Comparison of ENCODE assay signal across 34 cellular contexts in genomic region chr19:54455786-54456422, GRCh38. TPM values are rescaled to one million over a fixed set of nuclear protein-coding genes. Genes with fewer than 3 reads are reported as not detected.
"Had no signal": no experiment of that assay in that cellular context is flagged by ENCODE, and none has a peak within 500 bp of the region (broad histone marks: within the 10 kb centered on the region; RNA-seq: fewer than 3 reads in every experiment).

No MANE protein-coding gene starts in this region.

- H3K4me3 Mint-ChIP-seq: activated naive CD8-positive, alpha-beta T cell treated with anti-CD3 and anti-CD28 coated beads, Interleukin-2, amount 10 ng/mL, durations not matched to agents 7 days and 5 days; brain; natural killer cell; stimulated activated effector memory CD8-positive, alpha-beta T cell treated with anti-CD3 and anti-CD28 coated beads, Interleukin-12 subunit alpha, Interleukin-12 subunit beta, amount 100 ng/mL, for 72 hours; stimulated activated naive CD8-positive, alpha-beta T cell treated with anti-CD3 and anti-CD28 coated beads, Interleukin-15, amount 100 ng/mL, for 72 hours; T-helper 1 cell treated with Interleukin-12 subunit alpha and Interleukin-12 subunit beta and Interleukin-4 antibody, amounts not matched to agents 30 μg/mL and 1 μg/mL, for 36 hours had no signal

- H3K27me3 Mint-ChIP-seq: activated naive CD8-positive, alpha-beta T cell treated with anti-CD3 and anti-CD28 coated beads, Interleukin-2, amount 10 ng/mL, durations not matched to agents 7 days and 5 days; brain; progenitor cell of endocrine pancreas; stimulated activated naive CD8-positive, alpha-beta T cell treated with anti-CD3 and anti-CD28 coated beads, Interleukin-15, amount 100 ng/mL, for 72 hours had no signal

- H3K4me1 ChIP-seq: foreskin keratinocyte had no signal

- H3K27me3 ChIP-seq: ascending aorta, cardiac muscle cell, esophagus muscularis mucosa, foreskin keratinocyte, heart left ventricle, left lung, neutrophil, ovary, sigmoid colon, upper lobe of right lung had no signal

- H3K9me3 ChIP-seq: ascending aorta, esophagus muscularis mucosa, heart left ventricle, left lung, lower lobe of right lung, neutrophil, ovary, sigmoid colon, upper lobe of right lung had no signal

- H3K27ac Mint-ChIP-seq: activated naive CD8-positive, alpha-beta T cell treated with anti-CD3 and anti-CD28 coated beads, Interleukin-2, amount 10 ng/mL, durations not matched to agents 7 days and 5 days; brain; natural killer cell; progenitor cell of endocrine pancreas; stimulated activated effector memory CD8-positive, alpha-beta T cell treated with anti-CD3 and anti-CD28 coated beads, Interleukin-12 subunit alpha, Interleukin-12 subunit beta, amount 100 ng/mL, for 72 hours; T-helper 1 cell treated with Interleukin-12 subunit alpha and Interleukin-12 subunit beta and Interleukin-4 antibody, amounts not matched to agents 30 μg/mL and 1 μg/mL, for 36 hours had no signal

- DNase-seq: activated CD4-positive, alpha-beta T cell treated with anti-CD3 and anti-CD28 coated beads for 48 hours; activated CD4-positive, alpha-beta T cell treated with anti-CD3 and anti-CD28 coated beads, Interleukin-2, amount 50 U/mL, for 48 hours; activated CD8-positive, alpha-beta memory T cell treated with anti-CD3 and anti-CD28 coated beads for 24 hours; activated effector memory CD4-positive, alpha-beta T cell treated with Interleukin-2 at 50 U/mL for 16 hours; activated naive CD4-positive, alpha-beta T cell treated with Interleukin-2 at 50 U/mL for 16 hours; activated naive CD8-positive, alpha-beta T cell treated with anti-CD3 and anti-CD28 coated beads, Interleukin-2, amount 10 ng/mL, durations not matched to agents 7 days and 5 days; cortex of kidney; foreskin keratinocyte; lower lobe of right lung; mesendoderm; natural killer cell; ovary; retina; sigmoid colon; small intestine; stimulated activated CD4-positive, alpha-beta T cell treated with anti-CD3 and anti-CD28 coated beads, Interleukin-4, amount 100 ng/mL, for 24 hours; stimulated activated naive CD8-positive, alpha-beta T cell treated with anti-CD3 and anti-CD28 coated beads, Interleukin-15, amount 100 ng/mL, for 72 hours; substantia nigra; T1000; upper lobe of right lung; WERI-Rb-1 had no signal

- ATAC-seq: activated CD4-positive, CD25-positive, alpha-beta regulatory T cell treated with anti-CD3 and anti-CD28 coated beads, Interleukin-2, amount 50 U/mL, for 24 hours; foreskin keratinocyte; heart left ventricle; left lung; lower lobe of right lung; stimulated activated effector memory CD8-positive, alpha-beta T cell treated with anti-CD3 and anti-CD28 coated beads, Interleukin-12 subunit alpha, Interleukin-12 subunit beta, amount 100 ng/mL, for 72 hours; stimulated activated naive CD8-positive, alpha-beta T cell treated with anti-CD3 and anti-CD28 coated beads, Interleukin-15, amount 100 ng/mL, for 72 hours; upper lobe of right lung had no signal

- H3K36me3 ChIP-seq: ovary had no signal

- H3K27ac ChIP-seq: ascending aorta, cardiac muscle cell, esophagus muscularis mucosa, foreskin keratinocyte, heart left ventricle, left lung, lower lobe of right lung, neutrophil, ovary, sigmoid colon, upper lobe of right lung, WERI-Rb-1 had no signal

- H3K4me3 ChIP-seq: ascending aorta, cardiac muscle cell, esophagus muscularis mucosa, heart left ventricle, left lung, lower lobe of right lung, ovary, sigmoid colon, upper lobe of right lung had no signal

- H3K36me3 Mint-ChIP-seq: natural killer cell had no signal

- H3K9me3 Mint-ChIP-seq: activated naive CD8-positive, alpha-beta T cell treated with anti-CD3 and anti-CD28 coated beads, Interleukin-2, amount 10 ng/mL, durations not matched to agents 7 days and 5 days; natural killer cell; stimulated activated effector memory CD8-positive, alpha-beta T cell treated with anti-CD3 and anti-CD28 coated beads, Interleukin-12 subunit alpha, Interleukin-12 subunit beta, amount 100 ng/mL, for 72 hours; stimulated activated naive CD8-positive, alpha-beta T cell treated with anti-CD3 and anti-CD28 coated beads, Interleukin-15, amount 100 ng/mL, for 72 hours; T-helper 1 cell treated with Interleukin-12 subunit alpha and Interleukin-12 subunit beta and Interleukin-4 antibody, amounts not matched to agents 30 μg/mL and 1 μg/mL, for 36 hours had no signal

RNA-seq across cellular contexts. Expression of gene LENG9, which starts 7.7 kb away (rescaled TPM):
- polyA plus RNA-seq: cardiac muscle cell had no signal

RNA-seq across cellular contexts. Expression of gene CDC42EP5, which starts 17.2 kb away (rescaled TPM):
- total RNA-seq: activated naive CD8-positive, alpha-beta T cell treated with anti-CD3 and anti-CD28 coated beads, Interleukin-2, amount 10 ng/mL, durations not matched to agents 7 days and 5 days; mononuclear cell; natural killer cell had no signal

RNA-seq across cellular contexts. Expression of gene TTYH1, which starts 40.6 kb away (rescaled TPM):
- total RNA-seq: cardiac muscle cell, foreskin keratinocyte, left lung, lower lobe of right lung, upper lobe of right lung had no signal
- polyA plus RNA-seq: foreskin keratinocyte had no signal

RNA-seq across cellular contexts. Expression of gene LAIR2, which starts 46.7 kb away (rescaled TPM):
- total RNA-seq: ascending aorta, cardiac muscle cell, cerebellum, esophagus muscularis mucosa, foreskin keratinocyte, ovary, progenitor cell of endocrine pancreas, sigmoid colon, upper lobe of right lung had no signal
- polyA plus RNA-seq: cardiac muscle cell, foreskin keratinocyte, heart left ventricle, ovary had no signal
